8 cellular contexts compared by ENCODE assay signal in genomic region chr17:17900615-17901520, GRCh38.
DNase-seq lines count a peak whose midpoint lies in the region; ATAC-seq lines count a peak whose summit lies in the region.

No MANE protein-coding gene starts in this region.

- POLR2A ChIA-PET in activated CD4-positive, alpha-beta T cell treated with anti-CD3 and anti-CD28 coated beads, Interleukin-2, amount 10 ng/mL, durations not matched to agents 7 days and 5 days (lab: Charles Lee) = no interaction called here

- H3K36me3 Mint-ChIP-seq in activated CD4-positive, alpha-beta T cell treated with anti-CD3 and anti-CD28 coated beads, Interleukin-2, amount 10 ng/mL, durations not matched to agents 7 days and 5 days (ENCODE audit: low read depth) = peaks cover 13% of the 10 kb centered on the region

- H3K4me3 Mint-ChIP-seq in activated CD4-positive, alpha-beta T cell treated with anti-CD3 and anti-CD28 coated beads, Interleukin-2, amount 10 ng/mL, durations not matched to agents 7 days and 5 days = no peak overlapping the region

- DNase-seq in activated CD4-positive, alpha-beta T cell treated with anti-CD3 and anti-CD28 coated beads, Interleukin-2, amount 10 ng/mL, durations not matched to agents 7 days and 5 days = no peak
- DNase-seq in activated CD4-positive, alpha-beta T cell treated with anti-CD3 and anti-CD28 coated beads, Interleukin-2, amount 50 U/mL, for 48 hours = no peak
- DNase-seq in amniotic stem cell (lab: John Stamatoyannopoulos, UW) = peak; percentile 90
- DNase-seq in iris pigment epithelial cell (ENCODE audit: low read depth) = peak; percentile 95
- peak; percentile 60 for DNase-seq in superior temporal gyrus (ENCODE audit: extremely low spot score)
- DNase-seq in NCI-H2107 treated with DMSO at 0.1 percent for 48 hours (lab: John Stamatoyannopoulos, UW; ENCODE audit: unreplicated experiment) = no peak
- DNase-seq in HuH-7 (ENCODE audit: low spot score) = no peak

- no peak for ATAC-seq in HG02763 (IDR thresholded peaks at IDR 0.05; ENCODE audit: unreplicated experiment)

- peak overlapping the region; percentile 31 for H3K27ac Mint-ChIP-seq in activated CD4-positive, alpha-beta T cell treated with anti-CD3 and anti-CD28 coated beads, Interleukin-2, amount 10 ng/mL, durations not matched to agents 7 days and 5 days

- no peaks in the 10 kb centered on the region for H3K27me3 Mint-ChIP-seq in activated CD4-positive, alpha-beta T cell treated with anti-CD3 and anti-CD28 coated beads, Interleukin-2, amount 10 ng/mL, durations not matched to agents 7 days and 5 days

- H3K4me1 Mint-ChIP-seq in activated CD4-positive, alpha-beta T cell treated with anti-CD3 and anti-CD28 coated beads, Interleukin-2, amount 10 ng/mL, durations not matched to agents 7 days and 5 days = peaks cover 12% of the 10 kb centered on the region

- H3K9me3 Mint-ChIP-seq in activated CD4-positive, alpha-beta T cell treated with anti-CD3 and anti-CD28 coated beads, Interleukin-2, amount 10 ng/mL, durations not matched to agents 7 days and 5 days = no peaks in the 10 kb centered on the region

- CTCF ChIA-PET in activated CD4-positive, alpha-beta T cell treated with anti-CD3 and anti-CD28 coated beads, Interleukin-2, amount 10 ng/mL, durations not matched to agents 7 days and 5 days (lab: Charles Lee) = interaction anchor here (0.5 to 1.5 kb wide), 5 partner anchors 9 to 280 kb away, joined by 3 to 4 read pairs (median 3); no protein-coding TSS in a partner anchor

Comparison
In these comparisons a context has a peak if more than half of its experiments do, and no peak if none do; other contexts are left out.
1. DNase-seq: peak in amniotic stem cell (single experiment), iris pigment epithelial cell (single experiment) and superior temporal gyrus (single experiment); none in activated CD4-positive, alpha-beta T cell treated with anti-CD3 and anti-CD28 coated beads, Interleukin-2, amount 10 ng/mL, durations not matched to agents 7 days and 5 days (single experiment), activated CD4-positive, alpha-beta T cell treated with anti-CD3 and anti-CD28 coated beads, Interleukin-2, amount 50 U/mL, for 48 hours (0 of 2), NCI-H2107 treated with DMSO at 0.1 percent for 48 hours (single experiment) and HuH-7 (single experiment).